In the genomic region with DNA sequence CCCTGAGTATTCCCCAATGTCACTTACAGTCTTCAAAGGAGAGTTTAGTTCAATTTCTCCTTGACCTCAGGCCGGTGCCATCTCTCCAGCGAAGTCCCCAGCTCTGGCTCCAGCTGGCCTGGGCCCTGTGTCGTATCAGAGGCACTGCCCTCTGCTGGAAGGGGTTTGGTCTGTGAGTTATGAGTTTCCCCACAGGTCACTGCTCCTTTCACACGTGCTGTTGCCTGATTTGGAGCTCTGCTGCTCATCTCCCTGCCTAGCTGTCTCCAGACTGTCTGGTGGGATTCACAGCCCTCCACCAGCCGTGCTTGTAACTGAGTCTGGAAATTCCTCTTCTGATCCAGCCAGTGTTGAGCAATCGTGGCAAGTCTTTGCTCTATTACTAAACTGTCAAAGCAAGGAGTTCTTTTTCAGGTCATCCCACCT, we compare ENCODE assay signal across 8 cellular contexts.
DNase-seq lines count a peak whose midpoint lies in the region; ATAC-seq and TF ChIP-seq lines count a peak whose summit lies in the region.

A gene (minus strand): TSS at position 105 of the 426 bp plus-strand sequence. CDS start 2,179 bp downstream, outside the sequence.

- H3K4me3 ChIP-seq in coronary artery: peak within 1 kb of the TSS; percentile 88

- H3K27me3 ChIP-seq in layer of hippocampus (ENCODE audit: control insufficient read depth, insufficient read depth, low read length): no peaks in the 10 kb centered on the region

- H3K27ac ChIP-seq in coronary artery: peak within 1 kb of the TSS; percentile 93 to 97
- H3K27ac ChIP-seq in layer of hippocampus (ENCODE audit: low read depth, low read length): peak within 1 kb of the TSS; percentile 53

- peak; percentile 58 for ATAC-seq in GM19035 (IDR thresholded peaks at IDR 0.05; ENCODE audit: unreplicated experiment)
- peak; percentile 61 for ATAC-seq in HG03196 (IDR thresholded peaks at IDR 0.05; ENCODE audit: unreplicated experiment)

- TF ChIP-seq CTCF in coronary artery (IDR thresholded peaks at IDR 0.05): no peak

- peak; percentile 74 for DNase-seq in AG20443 (ENCODE audit: low spot score)
- DNase-seq in NCI-H446 treated with DMSO at 0.1 percent for 48 hours (lab: John Stamatoyannopoulos, UW): peak; percentile 5
- DNase-seq in activated CD4-positive, alpha-beta T cell treated with anti-CD3 and anti-CD28 coated beads for 24 hours (ENCODE audit: low read depth in 2 of 2): peak; percentile 22 to 38
- peak; percentile 79 for DNase-seq in coronary artery (ENCODE audit: low spot score)
- peak; percentile 60 to 61 for DNase-seq in stimulated activated CD4-positive, alpha-beta T cell treated with anti-CD3 and anti-CD28 coated beads, Interleukin-2, amount 100 ng/mL, for 24 hours

Comparison
In these comparisons a context has a peak if more than half of its experiments do, and no peak if none do; other contexts are left out.
1. Peak in every context shown above with its lines: DNase-seq, ATAC-seq, H3K4me3 ChIP-seq and H3K27ac ChIP-seq.
2. DNase-seq: peak in every context shown above with its lines; median percentile 79 in coronary artery; 74 in AG20443; 60 in stimulated activated CD4-positive, alpha-beta T cell treated with anti-CD3 and anti-CD28 coated beads, Interleukin-2, amount 100 ng/mL, for 24 hours; 30 in activated CD4-positive, alpha-beta T cell treated with anti-CD3 and anti-CD28 coated beads for 24 hours; 5 in NCI-H446 treated with DMSO at 0.1 percent for 48 hours.